ENCODE assay signal across 8 cellular contexts in genomic region chr19:4473708-4474503, GRCh38. TPM values are rescaled to one million over a fixed set of nuclear protein-coding genes. Genes with fewer than 3 reads are reported as not detected.
DNase-seq lines count a peak whose midpoint lies in the region; ATAC-seq and TF ChIP-seq lines count a peak whose summit lies in the region.

No MANE protein-coding gene starts in this region.

- peak overlapping the region; percentile 95 for H3K4me2 ChIP-seq in DND-41 (ENCODE audit: insufficient read depth, low read length)
- H3K4me2 ChIP-seq in OCI-LY1 (ENCODE audit: low read length) = peak overlapping the region; percentile 73
- peak overlapping the region; percentile 93 for H3K4me2 ChIP-seq in osteoblast (ENCODE audit: insufficient read depth, low read length)

- H3K9me3 ChIP-seq in DND-41 (ENCODE audit: insufficient read depth, low read length, severe bottlenecking) = no peaks in the 10 kb centered on the region
- no peaks in the 10 kb centered on the region for H3K9me3 ChIP-seq in OCI-LY1 (ENCODE audit: low read length)
- H3K9me3 ChIP-seq in osteoblast (ENCODE audit: low read depth, low read length) = no peaks in the 10 kb centered on the region

- H3K9ac ChIP-seq in DND-41 (ENCODE audit: low read depth, low read length) = peak overlapping the region; percentile 96
- H3K9ac ChIP-seq in OCI-LY1 (ENCODE audit: low read length) = peak overlapping the region; percentile 90

- no peak for ATAC-seq in DND-41 (ENCODE audit: insufficient read depth, low read depth)
- ATAC-seq in GM21423 (IDR thresholded peaks at IDR 0.05; ENCODE audit: unreplicated experiment) = no peak
- ATAC-seq in GM21825 (IDR thresholded peaks at IDR 0.05; ENCODE audit: unreplicated experiment) = no peak

- TF ChIP-seq CTCF in DND-41 (IDR thresholded peaks at IDR 0.05; ENCODE audit: borderline replicate concordance, extremely low read depth, low read length, poor library complexity, severe bottlenecking) (no peak), OCI-LY1 (IDR thresholded peaks at IDR 0.05; ENCODE audit: low read length) (no peak), dorsolateral prefrontal cortex (IDR thresholded peaks at IDR 0.05 in 54 of 56, conservative IDR thresholded peaks at IDR 0.05 in 2 of 56; ENCODE audit: low read depth in 1 of 56, partially characterized antibody in 56 of 56) (no peak), osteoblast (IDR thresholded peaks at IDR 0.05; ENCODE audit: extremely low read depth, low read depth, low read length) (no peak)

- H3K27me3 ChIP-seq in DND-41 (ENCODE audit: insufficient read depth, low read length, poor library complexity) (no peaks in the 10 kb centered on the region), OCI-LY1 (ENCODE audit: insufficient read depth, low read length) (no peaks in the 10 kb centered on the region), dorsolateral prefrontal cortex (no peaks in the 10 kb centered on the region), osteoblast (ENCODE audit: insufficient read depth, low read length) (no peaks in the 10 kb centered on the region)

- intact Hi-C loops in dorsolateral prefrontal cortex (cut with DNase I) = loop anchor here (5.0 kb wide), 3 partner anchors 102 to 712 kb away; partner anchors contain the start of genes APBA3 (in 1 of the 2), MRPL54 (in 1 of the 2) and YJU2 (in 1 of the 2)

- peaks cover 41% of the 10 kb centered on the region for H3K79me2 ChIP-seq in DND-41 (ENCODE audit: insufficient read depth, low read length)
- peaks cover 11% of the 10 kb centered on the region for H3K79me2 ChIP-seq in OCI-LY1 (ENCODE audit: insufficient read depth, low read length)
- peaks cover 49% of the 10 kb centered on the region for H3K79me2 ChIP-seq in osteoblast (ENCODE audit: insufficient read depth, low read length)

- H3K4me3 ChIP-seq in DND-41 (ENCODE audit: low read depth in 1 of 2, low read length in 2 of 2) (peak overlapping the region in 1 of 2 experiments; percentile 71; a peak in 2 of 4 replicates), OCI-LY1 (ENCODE audit: low read depth, low read length, poor library complexity, severe bottlenecking) (peak overlapping the region; percentile 99), dorsolateral prefrontal cortex (peak overlapping the region; percentile 15 to 99 (median 81)), osteoblast (ENCODE audit: insufficient read depth, low read length) (peak overlapping the region; percentile 83)

- H4K20me1 ChIP-seq in DND-41 (ENCODE audit: insufficient read depth, low read length) (peaks cover 28% of the 10 kb centered on the region), OCI-LY1 (ENCODE audit: insufficient read depth, low read length) (no peaks in the 10 kb centered on the region), osteoblast (ENCODE audit: insufficient read depth, low read length) (peaks cover 18% of the 10 kb centered on the region)

- H3K36me3 ChIP-seq in DND-41 (ENCODE audit: insufficient read depth, low read length) (peaks cover 37% of the 10 kb centered on the region), OCI-LY1 (ENCODE audit: insufficient read depth, low read length) (peaks cover 28% of the 10 kb centered on the region), osteoblast (ENCODE audit: insufficient read depth, low read length) (peaks cover 26% of the 10 kb centered on the region)

- no peaks in the 10 kb centered on the region for H3F3A ChIP-seq in OCI-LY1 (ENCODE audit: insufficient read depth, low read length)

- H3K4me1 ChIP-seq in DND-41 (ENCODE audit: insufficient read depth, low read length) (peaks cover 31% of the 10 kb centered on the region), OCI-LY1 (ENCODE audit: insufficient read depth, low read length, severe bottlenecking) (peaks cover 35% of the 10 kb centered on the region), osteoblast (ENCODE audit: insufficient read depth, low read length) (peaks cover 17% of the 10 kb centered on the region)

- no peak overlapping the region for H2AFZ ChIP-seq in DND-41 (ENCODE audit: low read depth, low read length)
- H2AFZ ChIP-seq in OCI-LY1 (ENCODE audit: low read length) = no peak overlapping the region
- H2AFZ ChIP-seq in osteoblast (ENCODE audit: low read length) = peak overlapping the region; percentile 53

- no peak for DNase-seq in DND-41
- DNase-seq in dorsolateral prefrontal cortex = no peak
- DNase-seq in osteoblast (ENCODE audit: insufficient read length, low spot score, missing footprints) = peak; percentile 92
- no peak for DNase-seq in NOMO-1 treated with DMSO at 0.1 percent for 48 hours (lab: John Stamatoyannopoulos, UW; ENCODE audit: unreplicated experiment)
- no peak for DNase-seq in stimulated activated CD4-positive, alpha-beta T cell treated with anti-CD3 and anti-CD28 coated beads, Interleukin-1b, Interleukin-23, amount 100 ng/mL, for 48 hours

- H3K27ac ChIP-seq in DND-41 (ENCODE audit: low read length) (peak overlapping the region; percentile 7; the same call in 1 of the 2 replicates), OCI-LY1 (ENCODE audit: low read depth, low read length, poor library complexity, severe bottlenecking) (no peak overlapping the region), dorsolateral prefrontal cortex (peak overlapping the region in 28 of 59 donors; percentile 3 to 81 (median 37)), osteoblast (ENCODE audit: low read depth, low read length) (peak overlapping the region; percentile 12)

- H3K9me2 ChIP-seq in OCI-LY1 (ENCODE audit: low read depth, low read length) = no peaks in the 10 kb centered on the region

RNA-seq across cellular contexts. Expression of gene HDGFL2, which starts 1.8 kb away (rescaled TPM):
- total RNA-seq in dorsolateral prefrontal cortex = 10 to 100 TPM; 42.3 to 73.8 (median 56.9) TPM
- 44.2 and 48.5 TPM in 2 replicates for total RNA-seq in osteoblast

RNA-seq across cellular contexts. Expression of gene UBXN6, which starts 16.3 kb away (rescaled TPM):
- 100 to 1,000 TPM; 110 to 244 (median 164) TPM for total RNA-seq in dorsolateral prefrontal cortex
- total RNA-seq in osteoblast = 120 and 136 TPM in 2 replicates

RNA-seq across cellular contexts. Expression of gene PLIN4, which starts 44.4 kb away (rescaled TPM):
- total RNA-seq in dorsolateral prefrontal cortex (10 to 100 TPM in 16 of 120 experiments, 1 to 10 TPM in 104; 1.4 to 28.3 (median 6.3) TPM), osteoblast (under 0.01 TPM in 2 replicates)
